In the genomic region with DNA sequence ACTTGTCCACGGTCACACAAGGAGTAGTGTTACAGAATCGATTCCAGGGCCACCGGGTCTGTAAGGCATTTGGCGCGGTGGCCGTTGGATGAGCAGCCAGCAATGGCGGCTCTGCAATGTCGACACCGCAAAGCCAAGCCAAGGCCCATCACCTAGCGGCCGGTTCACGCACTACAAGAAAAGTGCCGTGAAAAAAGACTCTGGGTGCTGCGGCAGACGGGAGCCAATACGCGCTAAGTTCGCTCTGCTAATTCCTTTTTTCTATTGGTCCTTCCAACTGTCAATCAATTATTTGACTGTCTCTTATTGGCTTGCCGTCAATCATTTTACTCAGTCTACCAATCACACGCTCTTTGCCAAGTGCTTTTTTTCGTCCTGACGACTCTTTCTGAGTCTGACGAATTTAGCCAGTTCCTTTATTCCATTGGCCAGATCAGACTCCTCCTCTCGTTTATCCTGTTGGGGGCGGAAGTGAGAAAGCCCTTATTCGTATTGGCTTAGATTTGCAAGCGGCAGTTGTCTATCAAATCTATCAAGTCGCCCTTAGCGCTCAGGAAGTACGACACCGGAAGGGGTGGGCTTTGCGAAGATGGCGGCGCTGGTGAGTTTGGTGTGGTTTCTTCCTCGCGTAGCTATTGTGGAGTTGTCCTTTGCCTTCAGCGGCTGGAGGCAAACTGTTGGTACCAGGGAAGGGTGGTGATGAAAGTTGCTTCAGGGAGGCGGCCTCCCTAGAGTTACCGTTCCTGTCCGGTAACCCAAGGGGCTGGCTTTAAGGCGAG, we compare ENCODE assay signal across 8 cellular contexts. TPM values are rescaled to one million over a fixed set of nuclear protein-coding genes. Genes with fewer than 3 reads are reported as not detected.
A peak's percentile ranks its signal among the peaks of the same experiment; 100 is the strongest.
DNase-seq lines count a peak whose midpoint lies in the region; ATAC-seq and TF ChIP-seq lines count a peak whose summit lies in the region.

Gene NGDN (plus strand): TSS at position 577 of the 779 bp plus-strand sequence. CDS start 13 bp downstream, at position 590.

- ATAC-seq in GM19324 (IDR thresholded peaks at IDR 0.05; ENCODE audit: low FRiP score, unreplicated experiment) (peak; percentile 97), HG03469 (IDR thresholded peaks at IDR 0.05; ENCODE audit: unreplicated experiment) (peak; percentile 91), left colon (peak; percentile 95)

- TF ChIP-seq CTCF in coronary artery (IDR thresholded peaks at IDR 0.05): peak; percentile 70

- no peaks in the 10 kb centered on the region for H3K9me3 Mint-ChIP-seq in activated CD4-positive, alpha-beta T cell treated with anti-CD3 and anti-CD28 coated beads, Interleukin-2, amount 10 ng/mL, durations not matched to agents 24 days and 14 days

- peaks cover 9% of the 10 kb centered on the region for H3K4me1 Mint-ChIP-seq in activated CD4-positive, alpha-beta T cell treated with anti-CD3 and anti-CD28 coated beads, Interleukin-2, amount 10 ng/mL, durations not matched to agents 24 days and 14 days

- no peak within 1 kb of the TSS for H3K4me3 Mint-ChIP-seq in activated CD4-positive, alpha-beta T cell treated with anti-CD3 and anti-CD28 coated beads, Interleukin-2, amount 10 ng/mL, durations not matched to agents 24 days and 14 days

- peak within 1 kb of the TSS; percentile 89 for H3K4me3 ChIP-seq in coronary artery

- intact Hi-C loops in activated CD4-positive, alpha-beta T cell treated with anti-CD3 and anti-CD28 coated beads, Interleukin-2, amount 10 ng/mL, durations not matched to agents 24 days and 14 days (cut with micrococcal nuclease): loop anchor here (1.0 kb wide), 4 partner anchors 82 to 168 kb away; partner anchors contain the start of genes PABPN1, THTPA and ZFHX2
- intact Hi-C loops in left colon (cut with DNase I, micrococcal nuclease): loop anchor here in 1 of 2 donors (10.0 kb wide), 1 partner anchor 145 kb away; the partner anchor contains the start of gene PABPN1

- H3K27ac Mint-ChIP-seq in activated CD4-positive, alpha-beta T cell treated with anti-CD3 and anti-CD28 coated beads, Interleukin-2, amount 10 ng/mL, durations not matched to agents 24 days and 14 days: no peak within 1 kb of the TSS

- DNase-seq in C1 segment of cervical spinal cord (lab: John Stamatoyannopoulos, UW) (peak; percentile 59 to 100 (median 94)), NCI-H526 (lab: John Stamatoyannopoulos, UW) (peak; percentile 98 to 100), coronary artery (ENCODE audit: low spot score) (peak; percentile 95), left colon (peak; percentile 91 to 95)
- peak; percentile 98 for DNase-seq in activated CD4-positive, alpha-beta T cell treated with anti-CD3 and anti-CD28 coated beads, Interleukin-2, amount 10 ng/mL, durations not matched to agents 24 days and 14 days
- peak; percentile 94 for DNase-seq in stimulated activated CD4-positive, alpha-beta T cell treated with anti-CD3 and anti-CD28 coated beads, Interleukin-1b, Interleukin-23, amount 100 ng/mL, for 48 hours

- peak within 1 kb of the TSS; percentile 65 to 82 for H3K27ac ChIP-seq in coronary artery

- peaks cover 22% of the 10 kb centered on the region for H3K36me3 Mint-ChIP-seq in activated CD4-positive, alpha-beta T cell treated with anti-CD3 and anti-CD28 coated beads, Interleukin-2, amount 10 ng/mL, durations not matched to agents 24 days and 14 days (ENCODE audit: low read depth)

- no peaks in the 10 kb centered on the region for H3K27me3 Mint-ChIP-seq in activated CD4-positive, alpha-beta T cell treated with anti-CD3 and anti-CD28 coated beads, Interleukin-2, amount 10 ng/mL, durations not matched to agents 24 days and 14 days

RNA-seq across cellular contexts. Expression of gene NGDN, which starts in this region (rescaled TPM):
- 78.6 and 79.2 TPM in 2 replicates for total RNA-seq in activated CD4-positive, alpha-beta T cell treated with anti-CD3 and anti-CD28 coated beads, Interleukin-2, amount 10 ng/mL, durations not matched to agents 24 days and 14 days
- total RNA-seq in left colon: 10 to 100 TPM; 22.2 to 24.1 TPM

Comparison
In these comparisons a context has a peak if more than half of its experiments do, and no peak if none do; other contexts are left out.
1. Peak in every context shown above with its lines: DNase-seq, ATAC-seq, H3K4me3 ChIP-seq and H3K27ac ChIP-seq.